ENCODE assay signal across 1 cellular context in the genomic region with DNA sequence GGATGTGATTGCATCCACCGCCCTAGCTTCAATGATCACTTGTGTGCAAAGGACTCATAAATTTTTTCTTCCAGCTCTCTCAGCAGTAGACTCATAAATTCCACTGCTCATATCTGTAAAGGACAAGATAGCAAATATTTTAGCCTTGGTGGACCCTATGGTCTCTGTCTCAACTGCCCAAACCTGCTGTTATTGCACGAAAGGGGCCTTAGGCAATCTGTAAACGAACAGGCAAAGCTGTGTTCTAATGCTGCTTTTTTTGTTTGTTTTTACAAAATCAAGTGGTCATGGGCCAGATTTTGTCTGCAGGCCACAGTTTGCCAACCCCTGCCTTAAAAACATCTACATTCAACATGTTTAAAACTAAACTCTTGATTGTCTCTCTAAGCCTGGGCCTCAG.
A peak's percentile ranks its signal among the peaks of the same experiment; 100 is the strongest.
TF ChIP-seq lines count a peak whose summit lies in the region.

No MANE protein-coding gene starts in this region.

TF ChIP-seq in HepG2, 621 proteins besides CTCF, POLR2A, EP300 and RAD21 (continued from another document):
- TF ChIP-seq AHDC1 (CRISPR knock-in tag; IDR thresholded peaks at IDR 0.05; ENCODE audit: borderline replicate concordance): peak; percentile 49; the same call in 1 of the 2 replicates
- TF ChIP-seq BCL6 (CRISPR knock-in tag; IDR thresholded peaks at IDR 0.05): 0 out of 2 replicates have a peak, but pooled peaks have one; percentile 26
- peak; percentile 56 for TF ChIP-seq CEBPG (CRISPR knock-in tag; IDR thresholded peaks at IDR 0.05)
- TF ChIP-seq ZNF232 (CRISPR knock-in tag; IDR thresholded peaks at IDR 0.05; ENCODE audit: borderline replicate concordance): peak; percentile 81
- TF ChIP-seq FOXA3 (CRISPR knock-in tag; IDR thresholded peaks at IDR 0.05): peak; percentile 43; the same call in 1 of the 2 replicates
- no peak for TF ChIP-seq RFXANK (CRISPR knock-in tag; IDR thresholded peaks at IDR 0.05)
- 0 out of 2 replicates have a peak, but pooled peaks have one; percentile 25 for TF ChIP-seq ARID2 (CRISPR knock-in tag; IDR thresholded peaks at IDR 0.05; ENCODE audit: borderline replicate concordance)
- TF ChIP-seq SALL1 (CRISPR knock-in tag; IDR thresholded peaks at IDR 0.05): no peak; the same call in 1 of the 2 replicates
- TF ChIP-seq FOSL2 (CRISPR knock-in tag; IDR thresholded peaks at IDR 0.05): 0 out of 2 replicates have a peak, but pooled peaks have one; percentile 25
- no peak for TF ChIP-seq ARNTL (CRISPR knock-in tag; IDR thresholded peaks at IDR 0.05)
- TF ChIP-seq EHMT2 (IDR thresholded peaks at IDR 0.05; ENCODE audit: borderline replicate concordance, low read depth, low read length): 0 out of 2 replicates have a peak, but pooled peaks have one; percentile 56
- no peak for TF ChIP-seq ZSCAN9 (CRISPR knock-in tag; IDR thresholded peaks at IDR 0.05; ENCODE audit: borderline replicate concordance)
- TF ChIP-seq MED1 (CRISPR knock-in tag; IDR thresholded peaks at IDR 0.05): 0 out of 2 replicates have a peak, but pooled peaks have one; percentile 28
- no peak for TF ChIP-seq ZBTB10 (CRISPR knock-in tag; IDR thresholded peaks at IDR 0.05; ENCODE audit: borderline replicate concordance)
- TF ChIP-seq ZNF44 (CRISPR knock-in tag; IDR thresholded peaks at IDR 0.05): 0 out of 2 replicates have a peak, but pooled peaks have one; percentile 42
- no peak for TF ChIP-seq BCLAF1 (IDR thresholded peaks at IDR 0.05)
- no peak for TF ChIP-seq ZNF501 (CRISPR knock-in tag; IDR thresholded peaks at IDR 0.05)
- 0 out of 2 replicates have a peak, but pooled peaks have one; percentile 31 for TF ChIP-seq ISL2 (CRISPR knock-in tag; IDR thresholded peaks at IDR 0.05)
- TF ChIP-seq MXD1 (CRISPR knock-in tag; IDR thresholded peaks at IDR 0.05): no peak
- TF ChIP-seq CENPX (CRISPR knock-in tag; IDR thresholded peaks at IDR 0.05): no peak
- TF ChIP-seq ZNF761 (CRISPR knock-in tag; conservative IDR thresholded peaks at IDR 0.05): no peak
- TF ChIP-seq CEBPB (IDR thresholded peaks at IDR 0.05; ENCODE audit: borderline replicate concordance, low read depth, low read length): peak; percentile 74; the same call in 1 of the 2 replicates
- TF ChIP-seq, protein P1, sequence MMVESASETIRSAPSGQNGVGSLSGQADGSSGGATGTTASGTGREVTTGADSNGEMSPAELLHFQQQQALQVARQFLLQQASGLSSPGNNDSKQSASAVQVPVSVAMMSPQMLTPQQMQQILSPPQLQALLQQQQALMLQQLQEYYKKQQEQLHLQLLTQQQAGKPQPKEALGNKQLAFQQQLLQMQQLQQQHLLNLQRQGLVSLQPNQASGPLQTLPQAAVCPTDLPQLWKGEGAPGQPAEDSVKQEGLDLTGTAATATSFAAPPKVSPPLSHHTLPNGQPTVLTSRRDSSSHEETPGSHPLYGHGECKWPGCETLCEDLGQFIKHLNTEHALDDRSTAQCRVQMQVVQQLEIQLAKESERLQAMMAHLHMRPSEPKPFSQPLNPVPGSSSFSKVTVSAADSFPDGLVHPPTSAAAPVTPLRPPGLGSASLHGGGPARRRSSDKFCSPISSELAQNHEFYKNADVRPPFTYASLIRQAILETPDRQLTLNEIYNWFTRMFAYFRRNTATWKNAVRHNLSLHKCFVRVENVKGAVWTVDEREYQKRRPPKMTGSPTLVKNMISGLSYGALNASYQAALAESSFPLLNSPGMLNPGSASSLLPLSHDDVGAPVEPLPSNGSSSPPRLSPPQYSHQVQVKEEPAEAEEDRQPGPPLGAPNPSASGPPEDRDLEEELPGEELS (CRISPR knock-in tag; IDR thresholded peaks at IDR 0.05): 0 out of 2 replicates have a peak, but pooled peaks have one; percentile 25
- no peak for TF ChIP-seq SMARCE1 (IDR thresholded peaks at IDR 0.05; ENCODE audit: borderline replicate concordance)
- TF ChIP-seq FOXK1 (CRISPR knock-in tag; IDR thresholded peaks at IDR 0.05; ENCODE audit: borderline replicate concordance, low read depth): no peak
- TF ChIP-seq TCF12 (IDR thresholded peaks at IDR 0.05): no peak
- TF ChIP-seq TCF12 (CRISPR knock-in tag; IDR thresholded peaks at IDR 0.05): no peak
- TF ChIP-seq, protein P2, sequence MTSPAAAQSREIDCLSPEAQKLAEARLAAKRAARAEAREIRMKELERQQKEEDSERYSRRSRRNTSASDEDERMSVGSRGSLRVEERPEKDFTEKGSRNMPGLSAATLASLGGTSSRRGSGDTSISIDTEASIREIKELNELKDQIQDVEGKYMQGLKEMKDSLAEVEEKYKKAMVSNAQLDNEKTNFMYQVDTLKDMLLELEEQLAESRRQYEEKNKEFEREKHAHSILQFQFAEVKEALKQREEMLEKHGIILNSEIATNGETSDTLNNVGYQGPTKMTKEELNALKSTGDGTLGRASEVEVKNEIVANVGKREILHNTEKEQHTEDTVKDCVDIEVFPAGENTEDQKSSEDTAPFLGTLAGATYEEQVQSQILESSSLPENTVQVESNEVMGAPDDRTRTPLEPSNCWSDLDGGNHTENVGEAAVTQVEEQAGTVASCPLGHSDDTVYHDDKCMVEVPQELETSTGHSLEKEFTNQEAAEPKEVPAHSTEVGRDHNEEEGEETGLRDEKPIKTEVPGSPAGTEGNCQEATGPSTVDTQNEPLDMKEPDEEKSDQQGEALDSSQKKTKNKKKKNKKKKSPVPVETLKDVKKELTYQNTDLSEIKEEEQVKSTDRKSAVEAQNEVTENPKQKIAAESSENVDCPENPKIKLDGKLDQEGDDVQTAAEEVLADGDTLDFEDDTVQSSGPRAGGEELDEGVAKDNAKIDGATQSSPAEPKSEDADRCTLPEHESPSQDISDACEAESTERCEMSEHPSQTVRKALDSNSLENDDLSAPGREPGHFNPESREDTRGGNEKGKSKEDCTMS (CRISPR knock-in tag; conservative IDR thresholded peaks at IDR 0.05): no peak
- no peak for TF ChIP-seq SOX13 (IDR thresholded peaks at IDR 0.05)
- TF ChIP-seq SOX13 (CRISPR knock-in tag; conservative IDR thresholded peaks at IDR 0.05 in 1 of 2, IDR thresholded peaks at IDR 0.05 in 1 of 2): peak in 1 of 2 experiments; percentile 20; a peak in 1 of 4 replicates
- TF ChIP-seq ZNF354B (CRISPR knock-in tag; IDR thresholded peaks at IDR 0.05): no peak
- TF ChIP-seq MAFK (conservative IDR thresholded peaks at IDR 0.05 in 1 of 2, IDR thresholded peaks at IDR 0.05 in 1 of 2; ENCODE audit: low read length in 2 of 2): no peak
- TF ChIP-seq YY1 (IDR thresholded peaks at IDR 0.05; ENCODE audit: insufficient read depth, insufficient replicate concordance, low read depth, low read length): no peak
